19 cellular contexts compared by ENCODE assay signal in the genomic region with DNA sequence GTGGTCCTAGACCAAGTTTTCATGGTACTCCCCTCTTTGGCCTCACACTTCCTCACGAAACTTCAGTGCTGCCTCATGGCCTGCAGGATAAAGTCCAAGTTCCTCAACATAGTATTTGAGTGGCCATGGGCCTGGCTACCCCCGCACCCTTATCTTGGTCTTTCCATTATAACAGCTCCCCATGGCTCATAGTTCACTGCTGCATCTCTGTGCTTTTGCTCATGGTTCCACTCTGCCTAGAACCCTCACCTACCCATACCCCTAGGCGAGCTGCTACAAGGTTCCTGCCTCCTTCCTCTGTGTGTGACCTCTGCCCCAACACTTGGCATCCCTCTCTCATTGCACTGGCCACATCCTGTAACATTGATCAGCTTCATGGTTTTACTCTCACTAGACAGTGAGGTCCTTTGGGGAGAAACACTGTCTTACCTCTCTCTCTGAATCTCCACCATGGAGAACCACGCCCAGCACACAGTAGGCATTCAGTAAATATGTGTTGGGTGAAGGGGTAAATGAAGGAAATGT.
DNase-seq lines count a peak whose midpoint lies in the region; ATAC-seq and TF ChIP-seq lines count a peak whose summit lies in the region.
"Had no signal": no experiment of that assay in that cellular context is flagged by ENCODE, and none has a peak within 500 bp of the region (broad histone marks: within the 10 kb centered on the region; RNA-seq: fewer than 3 reads in every experiment).

No MANE protein-coding gene starts in this region.

- POLR2A ChIA-PET in CD8-positive, alpha-beta memory T cell (lab: Charles Lee) = no interaction called here

- TF ChIP-seq CTCF in transverse colon (IDR thresholded peaks at IDR 0.05) = no peak
- no peak for TF ChIP-seq CTCF in upper lobe of right lung (IDR thresholded peaks at IDR 0.05)

- no peak for TF ChIP-seq EP300 in transverse colon (IDR thresholded peaks at IDR 0.05; ENCODE audit: low read depth)

- no peak overlapping the region for H3K4me3 ChIP-seq in CD8-positive, alpha-beta memory T cell (ENCODE audit: low read length)
- no peak overlapping the region for H3K4me3 ChIP-seq in transverse colon
- H3K4me3 ChIP-seq in upper lobe of right lung = no peak overlapping the region
- H3K4me3 ChIP-seq: PC-9 had no signal

- TF ChIP-seq POLR2A in transverse colon (IDR thresholded peaks at IDR 0.05) = no peak

- ATAC-seq in GM19025 (IDR thresholded peaks at IDR 0.05; ENCODE audit: low read depth, unreplicated experiment) (peak; percentile 36), upper lobe of right lung (no peak)
- peak; percentile 65 for ATAC-seq in central memory CD8-positive, alpha-beta T cell (replicated peaks; ENCODE audit: extremely low read depth, poor library complexity, severe bottlenecking)
- ATAC-seq in natural killer cell treated with Interleukin-12 subunit alpha and Interleukin-12 subunit beta and Interleukin-15 and Interleukin-18, amount 100 ng/mL, for 72 hours = peak; percentile 67 to 75
- ATAC-seq: HepG2 had no signal

- no peaks in the 10 kb centered on the region for H3K9me3 ChIP-seq in CD8-positive, alpha-beta memory T cell (ENCODE audit: low read length)
- no peaks in the 10 kb centered on the region for H3K9me3 ChIP-seq in transverse colon
- H3K9me3 ChIP-seq in upper lobe of right lung = no peaks in the 10 kb centered on the region

- peaks cover 21 to 23% (median 23%) of the 10 kb centered on the region in 3 donors for H3K4me1 Mint-ChIP-seq in CD8-positive, alpha-beta memory T cell
- peaks cover 30% of the 10 kb centered on the region for H3K4me1 Mint-ChIP-seq in central memory CD8-positive, alpha-beta T cell
- peaks cover 27 to 35% of the 10 kb centered on the region in 2 donors for H3K4me1 Mint-ChIP-seq in natural killer cell treated with Interleukin-12 subunit alpha and Interleukin-12 subunit beta and Interleukin-15 and Interleukin-18, amount 100 ng/mL, for 72 hours (ENCODE audit: low read depth in 2 of 2)

- H3K27me3 Mint-ChIP-seq in CD8-positive, alpha-beta memory T cell = peaks cover 5 to 21% of the 10 kb centered on the region in 2 donors
- peaks cover 10% of the 10 kb centered on the region for H3K27me3 Mint-ChIP-seq in central memory CD8-positive, alpha-beta T cell
- H3K27me3 Mint-ChIP-seq in natural killer cell treated with Interleukin-12 subunit alpha and Interleukin-12 subunit beta and Interleukin-15 and Interleukin-18, amount 100 ng/mL, for 72 hours = peaks cover 12 to 20% of the 10 kb centered on the region in 2 donors

- no peaks in the 10 kb centered on the region for H3K27me3 ChIP-seq in CD8-positive, alpha-beta memory T cell (ENCODE audit: insufficient read depth, low read length, poor library complexity, severe bottlenecking)
- H3K27me3 ChIP-seq in transverse colon = no peaks in the 10 kb centered on the region
- H3K27me3 ChIP-seq in upper lobe of right lung = no peaks in the 10 kb centered on the region

- in situ Hi-C loops in transverse colon (cut with MboI; ENCODE audit: low pct_ligation_motif_present in 1 of 4, low pct_unique_long_range_greater_than_20kb in 1 of 4, low sequenced_read_pairs in 3 of 4) = loop anchor here in 2 of 4 donors (10.0 to 25.0 kb wide), 2 partner anchors 219 to 226 kb away; no protein-coding TSS in a partner anchor

- intact Hi-C loops in transverse colon (cut with DNase I; ENCODE audit: low total_unique reads) (no loop called here), upper lobe of right lung (cut with DNase I) (loop anchor here (10.0 kb wide), 2 partner anchors 149 to 219 kb away; no protein-coding TSS in a partner anchor)

- H3K4me1 ChIP-seq in CD8-positive, alpha-beta memory T cell (ENCODE audit: insufficient read depth, low read length) = no peaks in the 10 kb centered on the region
- no peaks in the 10 kb centered on the region for H3K4me1 ChIP-seq in transverse colon
- H3K4me1 ChIP-seq in upper lobe of right lung = no peaks in the 10 kb centered on the region

- H3K9me3 Mint-ChIP-seq in CD8-positive, alpha-beta memory T cell = peaks cover 0 to 2% (median 0%) of the 10 kb centered on the region in 5 donors
- no peaks in the 10 kb centered on the region for H3K9me3 Mint-ChIP-seq in central memory CD8-positive, alpha-beta T cell
- H3K9me3 Mint-ChIP-seq in natural killer cell treated with Interleukin-12 subunit alpha and Interleukin-12 subunit beta and Interleukin-15 and Interleukin-18, amount 100 ng/mL, for 72 hours = no peaks in the 10 kb centered on the region

- no peak overlapping the region for H3K27ac ChIP-seq in CD8-positive, alpha-beta memory T cell (ENCODE audit: low read depth, low read length)
- H3K27ac ChIP-seq in transverse colon (no peak overlapping the region), upper lobe of right lung (no peak overlapping the region)
- H3K27ac ChIP-seq: PC-9, RWPE1 had no signal

- H3K4me3 Mint-ChIP-seq in CD8-positive, alpha-beta memory T cell = peak overlapping the region in 1 of 7 donors; percentile 12
- no peak overlapping the region for H3K4me3 Mint-ChIP-seq in central memory CD8-positive, alpha-beta T cell
- peak overlapping the region; percentile 65 for H3K4me3 Mint-ChIP-seq in natural killer cell treated with Interleukin-12 subunit alpha and Interleukin-12 subunit beta and Interleukin-15 and Interleukin-18, amount 100 ng/mL, for 72 hours
- H3K4me3 Mint-ChIP-seq: CD14-positive monocyte, H9 had no signal

- WGBS in transverse colon (ENCODE audit: low coverage in 1 of 2), 2 donors = 73 to 83% methylated on average over 2 to 4 of the region's 4 CpGs

- no peaks in the 10 kb centered on the region for H3K36me3 ChIP-seq in CD8-positive, alpha-beta memory T cell (ENCODE audit: insufficient read depth, low read length)
- no peaks in the 10 kb centered on the region for H3K36me3 ChIP-seq in transverse colon
- no peaks in the 10 kb centered on the region for H3K36me3 ChIP-seq in upper lobe of right lung

- H3K27ac Mint-ChIP-seq in CD8-positive, alpha-beta memory T cell = peak overlapping the region in 5 of 8 donors; percentile 0 to 63 (median 5)
- H3K27ac Mint-ChIP-seq in central memory CD8-positive, alpha-beta T cell (ENCODE audit: low read depth) = peak overlapping the region; percentile 19
- peak overlapping the region; percentile 22 to 44 for H3K27ac Mint-ChIP-seq in natural killer cell treated with Interleukin-12 subunit alpha and Interleukin-12 subunit beta and Interleukin-15 and Interleukin-18, amount 100 ng/mL, for 72 hours
- H3K27ac Mint-ChIP-seq: H9 had no signal

- DNase-seq in CD8-positive, alpha-beta memory T cell = no peak
- DNase-seq in central memory CD8-positive, alpha-beta T cell (ENCODE audit: low spot score in 2 of 2) = no peak
- no peak for DNase-seq in natural killer cell treated with Interleukin-12 subunit alpha and Interleukin-12 subunit beta and Interleukin-15 and Interleukin-18, amount 100 ng/mL, for 72 hours (ENCODE audit: low spot score)
- DNase-seq in transverse colon (no peak), SIG-M5 treated with dmso at 0.1 percent for 504 hours (lab: John Stamatoyannopoulos, UW; ENCODE audit: unreplicated experiment) (no peak), upper lobe of right lung (no peak)
- DNase-seq: DMS79 treated with DMSO at 0.1 percent for 48 hours, H9, KBM-7, NCI-H1417, NCI-H187 treated with DMSO at 0.1 percent for 48 hours, NCI-H226, NCI-H524, PC-9, SIG-M5 had no signal

- CTCF ChIA-PET in CD8-positive, alpha-beta memory T cell (lab: Charles Lee) = interaction anchor here (0.5 kb wide), 1 partner anchor 218 kb away, joined by 3 read pairs; no protein-coding TSS in a partner anchor

- H3K36me3 Mint-ChIP-seq in CD8-positive, alpha-beta memory T cell = peaks cover 0 to 6% (median 0%) of the 10 kb centered on the region in 3 donors
- peaks cover 2% of the 10 kb centered on the region for H3K36me3 Mint-ChIP-seq in central memory CD8-positive, alpha-beta T cell (ENCODE audit: insufficient read depth)
- H3K36me3 Mint-ChIP-seq in natural killer cell treated with Interleukin-12 subunit alpha and Interleukin-12 subunit beta and Interleukin-15 and Interleukin-18, amount 100 ng/mL, for 72 hours = peaks cover under 1% of the 10 kb centered on the region
- H3K36me3 Mint-ChIP-seq: CD14-positive monocyte had no signal
